1 cellular context compared by ENCODE assay signal in genomic region chr7:95552010-95552926, GRCh38. TPM values are rescaled to one million over a fixed set of nuclear protein-coding genes. Genes with fewer than 3 reads are reported as not detected.
"Had no signal": no experiment of that assay in that cellular context is flagged by ENCODE, and none has a peak within 500 bp of the region (broad histone marks: within the 10 kb centered on the region; RNA-seq: fewer than 3 reads in every experiment).

No MANE protein-coding gene starts in this region.

RNA-seq across cellular contexts. Expression of gene PDK4, which starts 44.0 kb away (rescaled TPM):
- total RNA-seq: SJSA1 had no signal
